In genomic region chr2:231411871-231412615, GRCh38 we compare ENCODE assay signal across 1 cellular context.
TF ChIP-seq lines count a peak whose summit lies in the region.

No MANE protein-coding gene starts in this region.

TF ChIP-seq in HepG2, 621 proteins besides CTCF, POLR2A, EP300 and RAD21 (continued from another document and continues in another):
- TF ChIP-seq ZNF407 (CRISPR knock-in tag; IDR thresholded peaks at IDR 0.05; ENCODE audit: not compliant biosample characterization): peak; percentile 55
- TF ChIP-seq SIX1 (CRISPR knock-in tag; IDR thresholded peaks at IDR 0.05; ENCODE audit: borderline replicate concordance): no peak
- TF ChIP-seq YEATS2 (CRISPR knock-in tag; IDR thresholded peaks at IDR 0.05; ENCODE audit: borderline replicate concordance): peak; percentile 32; the same call in 1 of the 2 replicates
- TF ChIP-seq, protein P1, sequence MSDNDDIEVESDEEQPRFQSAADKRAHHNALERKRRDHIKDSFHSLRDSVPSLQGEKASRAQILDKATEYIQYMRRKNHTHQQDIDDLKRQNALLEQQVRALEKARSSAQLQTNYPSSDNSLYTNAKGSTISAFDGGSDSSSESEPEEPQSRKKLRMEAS (IDR thresholded peaks at IDR 0.05): no peak
- peak; percentile 70; the same call in 1 of the 2 replicates for TF ChIP-seq ZNF563 (CRISPR knock-in tag; IDR thresholded peaks at IDR 0.05)
- no peak for TF ChIP-seq DPF2 (CRISPR knock-in tag; IDR thresholded peaks at IDR 0.05; ENCODE audit: borderline replicate concordance, low read depth)
- TF ChIP-seq ATF4 (CRISPR knock-in tag; IDR thresholded peaks at IDR 0.05): no peak
- no peak for TF ChIP-seq CCAR2 (optimal IDR thresholded peaks at IDR 0.05; ENCODE audit: low read depth, low read length)
- TF ChIP-seq HNRNPH1 (optimal IDR thresholded peaks at IDR 0.05; ENCODE audit: low read depth, low read length): no peak
- TF ChIP-seq NR2C2 (CRISPR knock-in tag; IDR thresholded peaks at IDR 0.05; ENCODE audit: borderline replicate concordance): no peak; the same call in 1 of the 2 replicates
- TF ChIP-seq, protein P2, sequence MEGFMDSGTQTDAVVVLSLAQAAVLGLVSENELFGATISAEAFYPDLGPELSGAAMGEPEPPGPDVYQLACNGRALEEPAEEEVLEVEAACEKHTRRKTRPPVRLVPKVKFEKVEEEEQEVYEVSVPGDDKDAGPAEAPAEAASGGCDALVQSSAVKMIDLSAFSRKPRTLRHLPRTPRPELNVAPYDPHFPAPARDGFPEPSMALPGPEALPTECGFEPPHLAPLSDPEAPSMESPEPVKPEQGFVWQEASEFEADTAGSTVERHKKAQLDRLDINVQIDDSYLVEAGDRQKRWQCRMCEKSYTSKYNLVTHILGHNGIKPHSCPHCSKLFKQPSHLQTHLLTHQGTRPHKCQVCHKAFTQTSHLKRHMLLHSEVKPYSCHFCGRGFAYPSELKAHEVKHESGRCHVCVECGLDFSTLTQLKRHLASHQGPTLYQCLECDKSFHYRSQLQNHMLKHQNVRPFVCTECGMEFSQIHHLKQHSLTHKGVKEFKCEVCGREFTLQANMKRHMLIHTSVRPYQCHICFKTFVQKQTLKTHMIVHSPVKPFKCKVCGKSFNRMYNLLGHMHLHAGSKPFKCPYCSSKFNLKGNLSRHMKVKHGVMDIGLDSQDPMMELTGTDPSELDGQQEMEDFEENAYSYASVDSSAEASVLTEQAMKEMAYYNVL (CRISPR knock-in tag; IDR thresholded peaks at IDR 0.05; ENCODE audit: borderline replicate concordance): peak; percentile 29; the same call in 1 of the 2 replicates
- TF ChIP-seq, protein P3, sequence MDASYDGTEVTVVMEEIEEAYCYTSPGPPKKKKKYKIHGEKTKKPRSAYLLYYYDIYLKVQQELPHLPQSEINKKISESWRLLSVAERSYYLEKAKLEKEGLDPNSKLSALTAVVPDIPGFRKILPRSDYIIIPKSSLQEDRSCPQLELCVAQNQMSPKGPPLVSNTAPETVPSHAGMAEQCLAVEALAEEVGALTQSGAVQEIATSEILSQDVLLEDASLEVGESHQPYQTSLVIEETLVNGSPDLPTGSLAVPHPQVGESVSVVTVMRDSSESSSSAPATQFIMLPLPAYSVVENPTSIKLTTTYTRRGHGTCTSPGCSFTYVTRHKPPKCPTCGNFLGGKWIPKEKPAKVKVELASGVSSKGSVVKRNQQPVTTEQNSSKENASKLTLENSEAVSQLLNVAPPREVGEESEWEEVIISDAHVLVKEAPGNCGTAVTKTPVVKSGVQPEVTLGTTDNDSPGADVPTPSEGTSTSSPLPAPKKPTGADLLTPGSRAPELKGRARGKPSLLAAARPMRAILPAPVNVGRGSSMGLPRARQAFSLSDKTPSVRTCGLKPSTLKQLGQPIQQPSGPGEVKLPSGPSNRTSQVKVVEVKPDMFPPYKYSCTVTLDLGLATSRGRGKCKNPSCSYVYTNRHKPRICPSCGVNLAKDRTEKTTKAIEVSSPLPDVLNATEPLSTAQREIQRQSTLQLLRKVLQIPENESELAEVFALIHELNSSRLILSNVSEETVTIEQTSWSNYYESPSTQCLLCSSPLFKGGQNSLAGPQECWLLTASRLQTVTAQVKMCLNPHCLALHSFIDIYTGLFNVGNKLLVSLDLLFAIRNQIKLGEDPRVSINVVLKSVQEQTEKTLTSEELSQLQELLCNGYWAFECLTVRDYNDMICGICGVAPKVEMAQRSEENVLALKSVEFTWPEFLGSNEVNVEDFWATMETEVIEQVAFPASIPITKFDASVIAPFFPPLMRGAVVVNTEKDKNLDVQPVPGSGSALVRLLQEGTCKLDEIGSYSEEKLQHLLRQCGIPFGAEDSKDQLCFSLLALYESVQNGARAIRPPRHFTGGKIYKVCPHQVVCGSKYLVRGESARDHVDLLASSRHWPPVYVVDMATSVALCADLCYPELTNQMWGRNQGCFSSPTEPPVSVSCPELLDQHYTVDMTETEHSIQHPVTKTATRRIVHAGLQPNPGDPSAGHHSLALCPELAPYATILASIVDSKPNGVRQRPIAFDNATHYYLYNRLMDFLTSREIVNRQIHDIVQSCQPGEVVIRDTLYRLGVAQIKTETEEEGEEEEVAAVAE (CRISPR knock-in tag; IDR thresholded peaks at IDR 0.05; ENCODE audit: borderline replicate concordance): 0 out of 2 replicates have a peak, but pooled peaks have one; percentile 19
- TF ChIP-seq CBX2 (IDR thresholded peaks at IDR 0.05; ENCODE audit: low read depth, low read length): no peak
- TF ChIP-seq CBX2 (CRISPR knock-in tag; IDR thresholded peaks at IDR 0.05; ENCODE audit: low read depth): 0 out of 2 replicates have a peak, but pooled peaks have one; percentile 19
- TF ChIP-seq ZNF121 (CRISPR knock-in tag; IDR thresholded peaks at IDR 0.05): peak; percentile 7; the same call in 1 of the 2 replicates
- TF ChIP-seq ZNF350 (CRISPR knock-in tag; IDR thresholded peaks at IDR 0.05; ENCODE audit: borderline replicate concordance, low read depth): peak; percentile 81
- TF ChIP-seq, protein P4, sequence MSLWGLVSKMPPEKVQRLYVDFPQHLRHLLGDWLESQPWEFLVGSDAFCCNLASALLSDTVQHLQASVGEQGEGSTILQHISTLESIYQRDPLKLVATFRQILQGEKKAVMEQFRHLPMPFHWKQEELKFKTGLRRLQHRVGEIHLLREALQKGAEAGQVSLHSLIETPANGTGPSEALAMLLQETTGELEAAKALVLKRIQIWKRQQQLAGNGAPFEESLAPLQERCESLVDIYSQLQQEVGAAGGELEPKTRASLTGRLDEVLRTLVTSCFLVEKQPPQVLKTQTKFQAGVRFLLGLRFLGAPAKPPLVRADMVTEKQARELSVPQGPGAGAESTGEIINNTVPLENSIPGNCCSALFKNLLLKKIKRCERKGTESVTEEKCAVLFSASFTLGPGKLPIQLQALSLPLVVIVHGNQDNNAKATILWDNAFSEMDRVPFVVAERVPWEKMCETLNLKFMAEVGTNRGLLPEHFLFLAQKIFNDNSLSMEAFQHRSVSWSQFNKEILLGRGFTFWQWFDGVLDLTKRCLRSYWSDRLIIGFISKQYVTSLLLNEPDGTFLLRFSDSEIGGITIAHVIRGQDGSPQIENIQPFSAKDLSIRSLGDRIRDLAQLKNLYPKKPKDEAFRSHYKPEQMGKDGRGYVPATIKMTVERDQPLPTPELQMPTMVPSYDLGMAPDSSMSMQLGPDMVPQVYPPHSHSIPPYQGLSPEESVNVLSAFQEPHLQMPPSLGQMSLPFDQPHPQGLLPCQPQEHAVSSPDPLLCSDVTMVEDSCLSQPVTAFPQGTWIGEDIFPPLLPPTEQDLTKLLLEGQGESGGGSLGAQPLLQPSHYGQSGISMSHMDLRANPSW (CRISPR knock-in tag; IDR thresholded peaks at IDR 0.05; ENCODE audit: borderline replicate concordance): no peak; the same call in 1 of the 2 replicates
- TF ChIP-seq KDM5B (CRISPR knock-in tag; IDR thresholded peaks at IDR 0.05; ENCODE audit: borderline replicate concordance): peak; percentile 70; the same call in 1 of the 2 replicates
- TF ChIP-seq HNRNPK (IDR thresholded peaks at IDR 0.05; ENCODE audit: low read depth, low read length, poor library complexity, severe bottlenecking): no peak
- TF ChIP-seq IKZF5 (CRISPR knock-in tag; IDR thresholded peaks at IDR 0.05): peak; percentile 50; the same call in 1 of the 2 replicates
- TF ChIP-seq, protein P5, sequence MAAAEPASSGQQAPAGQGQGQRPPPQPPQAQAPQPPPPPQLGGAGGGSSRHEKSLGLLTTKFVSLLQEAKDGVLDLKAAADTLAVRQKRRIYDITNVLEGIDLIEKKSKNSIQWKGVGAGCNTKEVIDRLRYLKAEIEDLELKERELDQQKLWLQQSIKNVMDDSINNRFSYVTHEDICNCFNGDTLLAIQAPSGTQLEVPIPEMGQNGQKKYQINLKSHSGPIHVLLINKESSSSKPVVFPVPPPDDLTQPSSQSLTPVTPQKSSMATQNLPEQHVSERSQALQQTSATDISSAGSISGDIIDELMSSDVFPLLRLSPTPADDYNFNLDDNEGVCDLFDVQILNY (CRISPR knock-in tag; conservative IDR thresholded peaks at IDR 0.05): peak; percentile 67; the same call in 1 of the 2 replicates
- TF ChIP-seq ZNF746 (CRISPR knock-in tag; IDR thresholded peaks at IDR 0.05): no peak
- no peak for TF ChIP-seq CHD2 (IDR thresholded peaks at IDR 0.05; ENCODE audit: low read depth, low read length)
- peak; percentile 78 for TF ChIP-seq ZBTB7A (CRISPR knock-in tag; IDR thresholded peaks at IDR 0.05)
- TF ChIP-seq ZNF891 (CRISPR knock-in tag; IDR thresholded peaks at IDR 0.05): peak; percentile 84; the same call in 1 of the 2 replicates
- TF ChIP-seq NRL (CRISPR knock-in tag; IDR thresholded peaks at IDR 0.05; ENCODE audit: borderline replicate concordance): peak; percentile 82; the same call in 1 of the 2 replicates
- TF ChIP-seq TRIM24 (CRISPR knock-in tag; IDR thresholded peaks at IDR 0.05): no peak
- TF ChIP-seq GABPB1 (CRISPR knock-in tag; IDR thresholded peaks at IDR 0.05): peak; percentile 69
- no peak for TF ChIP-seq GTF3A (CRISPR knock-in tag; conservative IDR thresholded peaks at IDR 0.05)
- no peak; the same call in 1 of the 2 replicates for TF ChIP-seq SAFB2 (CRISPR knock-in tag; IDR thresholded peaks at IDR 0.05; ENCODE audit: borderline replicate concordance, low read depth)
- no peak for TF ChIP-seq MAFF (IDR thresholded peaks at IDR 0.05; ENCODE audit: low read depth, low read length)
- TF ChIP-seq DRAP1 (CRISPR knock-in tag; IDR thresholded peaks at IDR 0.05): 0 out of 2 replicates have a peak, but pooled peaks have one; percentile 13
- TF ChIP-seq CEBPG (CRISPR knock-in tag; IDR thresholded peaks at IDR 0.05): peak; percentile 49; the same call in 1 of the 2 replicates
- TF ChIP-seq CREB1 (IDR thresholded peaks at IDR 0.05): peak; percentile 29; the same call in 1 of the 2 replicates
- TF ChIP-seq CREB1 (CRISPR knock-in tag; IDR thresholded peaks at IDR 0.05): no peak
- TF ChIP-seq ZNF766 (CRISPR knock-in tag; IDR thresholded peaks at IDR 0.05; ENCODE audit: borderline replicate concordance): 0 out of 2 replicates have a peak, but pooled peaks have one; percentile 15
- no peak for TF ChIP-seq TMF1 (CRISPR knock-in tag; IDR thresholded peaks at IDR 0.05; ENCODE audit: low read depth)
- peak; percentile 84 for TF ChIP-seq MXD4 (CRISPR knock-in tag; IDR thresholded peaks at IDR 0.05)
- no peak for TF ChIP-seq RAD51 (IDR thresholded peaks at IDR 0.05; ENCODE audit: borderline replicate concordance)
- no peak for TF ChIP-seq SMARCE1 (IDR thresholded peaks at IDR 0.05; ENCODE audit: borderline replicate concordance)
